ENCODE assay signal across 20 cellular contexts in genomic region chr12:1884651-1885050, GRCh38. TPM values are rescaled to one million over a fixed set of nuclear protein-coding genes. Genes with fewer than 3 reads are reported as not detected.
DNase-seq lines count a peak whose midpoint lies in the region; ATAC-seq, FAIRE-seq and TF ChIP-seq lines count a peak whose summit lies in the region.
"Had no signal": no experiment of that assay in that cellular context is flagged by ENCODE, and none has a peak within 500 bp of the region (broad histone marks: within the 10 kb centered on the region; RNA-seq: fewer than 3 reads in every experiment).

No MANE protein-coding gene starts in this region.

- no peaks in the 10 kb centered on the region for H3K9me2 ChIP-seq in GM23248 (ENCODE audit: insufficient read depth)

- ATAC-seq in right cardiac atrium = no peak
- ATAC-seq: HepG2 had no signal

- intact Hi-C loops in right cardiac atrium (cut with DNase I) = no loop called here

- no peaks in the 10 kb centered on the region for H4K20me1 ChIP-seq in GM23248 (ENCODE audit: insufficient read depth)

- in situ Hi-C loops in GM23248 (cut with MboI) = no loop called here

- no peak overlapping the region for H2AFZ ChIP-seq in GM23248

- H3K27me3 ChIP-seq in right atrium auricular region = no peaks in the 10 kb centered on the region
- no peaks in the 10 kb centered on the region for H3K27me3 ChIP-seq in right cardiac atrium (ENCODE audit: control insufficient read depth, insufficient read depth)
- H3K27me3 ChIP-seq in GM23248 (replicated peaks; ENCODE audit: insufficient read depth) = peaks cover 54% of the 10 kb centered on the region
- H3K27me3 ChIP-seq: BE2C had no signal

- no peaks in the 10 kb centered on the region for H3F3A ChIP-seq in GM23248 (ENCODE audit: insufficient read depth)

- DNase-seq in right atrium auricular region (ENCODE audit: low spot score) = peak; percentile 42
- DNase-seq in right cardiac atrium = no peak
- DNase-seq in coronary artery (ENCODE audit: low spot score) = peak; percentile 43
- peak; percentile 82 for DNase-seq in osteocyte (ENCODE audit: extremely low spot score, unreplicated experiment)
- DNase-seq in GM23248 = no peak
- DNase-seq in GM19239 (ENCODE audit: insufficient read length, low spot score) = no peak
- DNase-seq in NK-92 treated with Interleukin-12 subunit alpha and Interleukin-12 subunit beta, amount 100 ng/mL, for 24 hours (lab: John Stamatoyannopoulos, UW) = no peak
- DNase-seq: 8988T; BE2C; C1 segment of cervical spinal cord; CD4-positive, alpha-beta T cell; DMS79; GDM1; GOT3; H9; KBM-7 had no signal

- no peaks in the 10 kb centered on the region for H3K4me1 ChIP-seq in right atrium auricular region
- no peaks in the 10 kb centered on the region for H3K4me1 ChIP-seq in right cardiac atrium (ENCODE audit: control insufficient read depth, insufficient read depth, low read length)
- no peaks in the 10 kb centered on the region for H3K4me1 ChIP-seq in GM23248 (ENCODE audit: insufficient read depth)
- H3K4me1 ChIP-seq: BE2C had no signal

- no peaks in the 10 kb centered on the region for H3K36me3 ChIP-seq in right atrium auricular region
- no peaks in the 10 kb centered on the region for H3K36me3 ChIP-seq in GM23248 (ENCODE audit: low read depth)
- H3K36me3 ChIP-seq: BE2C had no signal

- H3K4me1 Mint-ChIP-seq in osteocyte (ENCODE audit: unreplicated experiment) = no peaks in the 10 kb centered on the region
- H3K4me1 Mint-ChIP-seq: IgD-negative memory B cell had no signal

- no peaks in the 10 kb centered on the region for H3K79me2 ChIP-seq in GM23248 (ENCODE audit: insufficient read depth)

- H3K27ac Mint-ChIP-seq in osteocyte (ENCODE audit: unreplicated experiment) = no peak overlapping the region
- H3K27ac Mint-ChIP-seq: CD4-positive, alpha-beta T cell; H9; IgD-negative memory B cell had no signal

- H3K4me2 ChIP-seq in GM23248 (ENCODE audit: unreplicated experiment) = no peak overlapping the region

- H3K27ac ChIP-seq in right atrium auricular region (no peak overlapping the region), right cardiac atrium (ENCODE audit: low read length) (no peak overlapping the region), coronary artery (no peak overlapping the region), GM23248 (no peak overlapping the region)

- H3K4me3 Mint-ChIP-seq in osteocyte (ENCODE audit: unreplicated experiment) = no peak overlapping the region
- H3K4me3 Mint-ChIP-seq: CD4-positive, alpha-beta T cell; H9; IgD-negative memory B cell had no signal

- H3K9ac ChIP-seq in GM23248 = no peak overlapping the region

- TF ChIP-seq CTCF in right atrium auricular region (IDR thresholded peaks at IDR 0.05) (no peak), coronary artery (IDR thresholded peaks at IDR 0.05) (no peak), osteocyte (IDR thresholded peaks at IDR 0.05) (no peak)

- WGBS in right cardiac atrium = 90% methylated on average over 9 of the region's 9 CpGs
- 46 to 71% methylated on average over 7 to 9 of the region's 9 CpGs for WGBS in GM23248 (ENCODE audit: low coverage in 1 of 2, low lambda C conversion rate in 2 of 2, missing lambda C conversion rate in 2 of 2), 2 experiments

- peaks cover 54% of the 10 kb centered on the region for H3K27me3 Mint-ChIP-seq in osteocyte (ENCODE audit: unreplicated experiment)

- H3K36me3 Mint-ChIP-seq in osteocyte (ENCODE audit: unreplicated experiment) = no peaks in the 10 kb centered on the region

- no peaks in the 10 kb centered on the region for H3K9me3 ChIP-seq in right atrium auricular region
- H3K9me3 ChIP-seq in right cardiac atrium (ENCODE audit: control insufficient read depth, low read length) = no peaks in the 10 kb centered on the region
- no peaks in the 10 kb centered on the region for H3K9me3 ChIP-seq in GM23248 (ENCODE audit: low read depth)
- H3K9me3 ChIP-seq: BE2C had no signal

- H3K4me3 ChIP-seq in right atrium auricular region (no peak overlapping the region), right cardiac atrium (ENCODE audit: low read length) (no peak overlapping the region), coronary artery (no peak overlapping the region), GM23248 (no peak overlapping the region)

- FAIRE-seq in GM19239 (lab: Jason Lieb, UNC) = no peak
- FAIRE-seq: D721Med, GM12892, HepG2 had no signal

- peaks cover 5% of the 10 kb centered on the region for H3K9me3 Mint-ChIP-seq in osteocyte (ENCODE audit: unreplicated experiment)
- H3K9me3 Mint-ChIP-seq: CD4-positive, alpha-beta T cell had no signal

RNA-seq across cellular contexts. Expression of gene CACNA2D4, which starts 33.8 kb away (rescaled TPM):
- total RNA-seq in right atrium auricular region (1 to 10 TPM; 1.6 to 4.1 TPM), right cardiac atrium (1 to 10 TPM; 1.0 to 3.0 (median 1.9) TPM), osteocyte (not detected in 2 replicates)
- polyA plus RNA-seq in right cardiac atrium (1.2 TPM), GM23248 (2016; fragmentation: Nextera tagmentation; extraction: Ambion mirVana) (0.23 and 0.49 TPM in 2 replicates)
- total RNA-seq in GM23248 (2014; rRNA removed; shearing (Covaris generic)) = under 0.01 TPM in 1 of 2 replicates, not detected in the other

Comparison
In these comparisons a context has a peak if more than half of its experiments do, and no peak if none do; other contexts are left out.
1. DNase-seq: peak in right atrium auricular region (single experiment), coronary artery (single experiment) and osteocyte (single experiment); none in right cardiac atrium (0 of 3), GM23248 (single experiment), GM19239 (single experiment) and NK-92 treated with Interleukin-12 subunit alpha and Interleukin-12 subunit beta, amount 100 ng/mL, for 24 hours (single experiment).